8 cellular contexts compared by ENCODE assay signal in the genomic region with DNA sequence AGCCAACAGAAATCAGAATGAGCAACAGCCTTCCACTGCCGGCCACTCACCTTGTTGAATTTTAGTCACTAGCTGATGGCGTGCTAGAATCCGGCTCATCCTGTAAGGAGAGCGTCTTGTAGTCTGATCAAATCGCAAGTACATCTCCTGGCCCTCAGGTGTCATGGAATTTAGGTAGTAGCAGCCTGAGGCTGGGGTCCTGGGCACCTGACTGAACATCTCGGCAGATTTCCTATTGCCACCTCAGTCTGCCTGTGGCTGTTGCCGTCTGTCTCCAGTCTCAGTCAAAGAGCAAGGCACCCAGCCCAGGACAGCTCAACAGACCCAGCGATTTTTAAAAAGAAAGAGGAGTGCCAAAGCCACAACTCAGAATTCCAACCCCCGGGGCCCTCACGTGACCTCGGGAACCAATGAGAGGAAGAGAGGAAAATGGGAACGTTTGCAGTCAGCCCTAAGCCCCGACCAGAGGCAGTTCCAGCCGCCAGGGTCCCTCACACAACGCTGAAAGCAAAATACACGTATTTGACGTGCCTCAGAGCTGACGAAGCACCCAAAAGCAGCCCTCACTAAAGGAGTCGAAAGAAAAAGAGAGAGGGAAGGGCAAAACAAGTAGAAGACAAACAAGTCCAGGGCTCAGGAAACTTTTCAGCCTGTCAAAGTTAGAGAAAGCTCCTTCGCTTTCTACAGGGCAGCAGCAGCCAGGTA. TPM values are rescaled to one million over a fixed set of nuclear protein-coding genes. Genes with fewer than 3 reads are reported as not detected.
DNase-seq lines count a peak whose midpoint lies in the region; ATAC-seq, FAIRE-seq and TF ChIP-seq lines count a peak whose summit lies in the region.

Gene STARD13 (minus strand): TSS at position 336 of the 705 bp plus-strand sequence. CDS start 117 bp downstream, at position 219.

- ATAC-seq in HG03378 (IDR thresholded peaks at IDR 0.05; ENCODE audit: unreplicated experiment): peak; percentile 72

- DNase-seq in D341Med (ENCODE audit: low spot score) (peak; percentile 50), GM19238 (ENCODE audit: insufficient read length, low spot score) (peak; percentile 32), SHP77 (lab: John Stamatoyannopoulos, UW) (peak; percentile 83 to 90), dedifferentiated amniotic fluid mesenchymal stem cell (ENCODE audit: extremely low spot score) (peak; percentile 99), kidney (peak; percentile 97), NCI-H1092 treated with DMSO at 0.1 percent for 48 hours (lab: John Stamatoyannopoulos, UW) (no peak)

- intact Hi-C loops in kidney (cut with DNase I): no loop called here

- peak within 1 kb of the TSS; percentile 61 to 99 for H3K9ac ChIP-seq in kidney (ENCODE audit: low read length in 2 of 2)

- peak; percentile 76 for FAIRE-seq in kidney (lab: Jason Lieb, UNC)

- H3K4me1 ChIP-seq in kidney (ENCODE audit: control insufficient read depth in 1 of 2, insufficient read depth in 1 of 2, low read depth in 1 of 2, low read length in 2 of 2): peaks cover 0 to 24% of the 10 kb centered on the region in 2 donors

- H3K9me3 ChIP-seq in kidney (ENCODE audit: control insufficient read depth in 1 of 2, low read length in 2 of 2): no peaks in the 10 kb centered on the region

- peak; percentile 14 for TF ChIP-seq CTCF in kidney (IDR thresholded peaks at IDR 0.05; ENCODE audit: borderline replicate concordance, extremely low read depth, insufficient read depth)

- H3K27ac ChIP-seq in kidney (ENCODE audit: low read depth in 2 of 2, low read length in 2 of 2): peak within 1 kb of the TSS; percentile 92 to 94
- H3K27ac ChIP-seq in skin epidermis: peak within 1 kb of the TSS in 20 of 21 experiments; percentile 48 to 96 (median 82)

- H3K4me3 ChIP-seq in kidney (ENCODE audit: low read length in 2 of 2) (peak within 1 kb of the TSS; percentile 85 to 99), skin epidermis (peak within 1 kb of the TSS; percentile 33 to 55 (median 41))

- H3K36me3 ChIP-seq in kidney (ENCODE audit: control insufficient read depth in 1 of 2, insufficient read depth in 2 of 2, low read length in 2 of 2): no peaks in the 10 kb centered on the region

RNA-seq across cellular contexts. Expression of gene STARD13, which starts in this region (rescaled TPM):
- total RNA-seq in kidney: 37.2 TPM
- 5.1 TPM for polyA plus RNA-seq in kidney (ENCODE audit: insufficient read depth, low read depth, low replicate concordance)
